In genomic region chr1:74280642-74281396, GRCh38 we compare ENCODE assay signal across 24 cellular contexts. TPM values are rescaled to one million over a fixed set of nuclear protein-coding genes. Genes with fewer than 3 reads are reported as not detected.
"Had no signal": no experiment of that assay in that cellular context is flagged by ENCODE, and none has a peak within 500 bp of the region (broad histone marks: within the 10 kb centered on the region; RNA-seq: fewer than 3 reads in every experiment).

No MANE protein-coding gene starts in this region.

- H3K4me1 Mint-ChIP-seq: naive thymus-derived CD4-positive, alpha-beta T cell; neural progenitor cell had no signal

- H3K4me3 Mint-ChIP-seq: effector memory CD8-positive, alpha-beta T cell; naive thymus-derived CD4-positive, alpha-beta T cell; nephron; neural progenitor cell had no signal

- H3K36me3 ChIP-seq: neural progenitor cell, stomach, thyroid gland had no signal

- H3K9me3 ChIP-seq: stomach, thyroid gland had no signal

- H3K9me3 Mint-ChIP-seq: effector memory CD8-positive, alpha-beta T cell; nephron; neural progenitor cell had no signal

- ATAC-seq: effector memory CD8-positive, alpha-beta T cell; left lobe of liver; naive thymus-derived CD4-positive, alpha-beta T cell; sciatic nerve had no signal

- FAIRE-seq: urothelium cell line had no signal

- H3K4me1 ChIP-seq: neural progenitor cell, parathyroid adenoma, stomach, thyroid gland had no signal

- H3K36me3 Mint-ChIP-seq: neural progenitor cell had no signal

- DNase-seq: cortex of kidney; effector memory CD8-positive, alpha-beta T cell; kidney; mesendoderm; midbrain; naive thymus-derived CD4-positive, alpha-beta T cell; stimulated activated CD4-positive, alpha-beta T cell treated with anti-CD3 and anti-CD28 coated beads, Interleukin-12 subunit alpha, Interleukin-12 subunit beta, amount 100 ng/mL, for 4 hours; stimulated activated CD4-positive, alpha-beta T cell treated with anti-CD3 and anti-CD28 coated beads, Interleukin-1b, Interleukin-23, amount 100 ng/mL, for 48 hours; stimulated activated CD4-positive, alpha-beta T cell treated with anti-CD3 and anti-CD28 coated beads, Interleukin-4, amount 100 ng/mL, for 1 hour; stimulated activated CD8-positive, alpha-beta memory T cell treated with anti-CD3 and anti-CD28 coated beads, Interleukin-4, amount 100 ng/mL, for 48 hours; stimulated activated naive CD4-positive, alpha-beta T cell treated with Interleukin-2 at 50 U/mL for 16 hours; stomach; thyroid gland; trophoblast cell had no signal

- H3K27ac Mint-ChIP-seq: effector memory CD8-positive, alpha-beta T cell; naive thymus-derived CD4-positive, alpha-beta T cell; nephron; neural progenitor cell; progenitor cell of endocrine pancreas had no signal

- H3K4me3 ChIP-seq: hepatocyte, neural progenitor cell, smooth muscle cell, stomach, thyroid gland had no signal

- H3K27me3 ChIP-seq: hepatocyte, neural progenitor cell, stomach, thyroid gland had no signal

- H3K27ac ChIP-seq: hepatocyte, neural progenitor cell, parathyroid adenoma, stomach, thyroid gland had no signal

RNA-seq across cellular contexts. Expression of gene TNNI3K, which starts 45.6 kb away (rescaled TPM):
- total RNA-seq: hepatocyte, left lobe of liver, lung microvascular endothelial cell, progenitor cell of endocrine pancreas had no signal
- polyA plus RNA-seq: hepatocyte; naive thymus-derived CD4-positive, alpha-beta T cell had no signal
